8 cellular contexts compared by ENCODE assay signal in the genomic region with DNA sequence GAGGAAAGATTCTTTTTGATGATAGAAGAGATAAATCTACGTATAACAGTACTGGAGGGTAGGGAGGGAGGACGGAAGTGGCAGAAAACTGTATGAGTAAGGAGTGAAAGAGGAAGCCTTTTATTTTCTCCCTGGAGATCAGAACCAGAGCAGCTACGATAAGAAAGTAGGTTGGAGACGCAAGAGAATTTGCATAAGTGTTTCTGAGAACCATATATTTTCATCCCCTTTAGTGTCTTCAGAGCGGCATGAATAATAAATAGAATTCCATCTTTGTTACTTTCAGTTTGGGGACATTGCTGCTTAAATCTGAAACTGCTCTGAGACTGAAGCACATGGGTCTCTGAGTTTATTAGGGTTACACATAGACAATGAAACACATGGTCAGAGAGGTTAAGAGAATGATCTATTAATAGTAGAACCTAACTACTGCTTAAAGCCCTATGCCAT.
DNase-seq lines count a peak whose midpoint lies in the region; ATAC-seq and TF ChIP-seq lines count a peak whose summit lies in the region.

No MANE protein-coding gene starts in this region.

- CTCF ChIA-PET in GM10248 (lab: Yijun Ruan, JAX): interaction anchor here (0.9 to 1.9 kb wide), 3 partner anchors 15 to 66 kb away, joined by 3 to 5 read pairs (median 5); no protein-coding TSS in a partner anchor

- H3K27ac ChIP-seq in brain microvascular endothelial cell: peak overlapping the region; percentile 50
- no peak overlapping the region for H3K27ac ChIP-seq in gastrocnemius medialis
- no peak overlapping the region for H3K27ac ChIP-seq in right atrium auricular region

- DNase-seq in GM10248 (ENCODE audit: extremely low spot score) (peak; percentile 54), brain microvascular endothelial cell (no peak), NCI-H2081 treated with DMSO at 0.1 percent for 48 hours (lab: John Stamatoyannopoulos, UW) (no peak), gastrocnemius medialis (no peak), right atrium auricular region (ENCODE audit: low spot score) (no peak), NCI-H1092 treated with DMSO at 0.1 percent for 48 hours (lab: John Stamatoyannopoulos, UW) (no peak)

- no peak for TF ChIP-seq CTCF in GM10248 (IDR thresholded peaks at IDR 0.05; ENCODE audit: control extremely low read depth, extremely low read depth, low read depth, missing control alignments)
- no peak for TF ChIP-seq CTCF in brain microvascular endothelial cell (IDR thresholded peaks at IDR 0.05; ENCODE audit: low read depth, low read length, missing control alignments)
- no peak for TF ChIP-seq CTCF in gastrocnemius medialis (IDR thresholded peaks at IDR 0.05 in 4 of 5, conservative IDR thresholded peaks at IDR 0.05 in 1 of 5)
- TF ChIP-seq CTCF in right atrium auricular region (IDR thresholded peaks at IDR 0.05): no peak

- no peak for TF ChIP-seq POLR2A in gastrocnemius medialis (IDR thresholded peaks at IDR 0.05)

- intact Hi-C loops in gastrocnemius medialis (cut with DNase I; ENCODE audit: low total_unique reads): loop anchor here (5.0 kb wide), 1 partner anchor 532 kb away; no protein-coding TSS in a partner anchor

- no peak overlapping the region for H3K4me3 ChIP-seq in brain microvascular endothelial cell (ENCODE audit: low read depth, low read length)
- H3K4me3 ChIP-seq in gastrocnemius medialis: peak overlapping the region in 1 of 4 donors; percentile 1
- H3K4me3 ChIP-seq in right atrium auricular region: no peak overlapping the region

- in situ Hi-C loops in brain microvascular endothelial cell (cut with HindIII; ENCODE audit: low pct_ligation_motif_present, low sequenced_read_pairs): no loop called here
- in situ Hi-C loops in gastrocnemius medialis (cut with MboI; ENCODE audit: low sequenced_read_pairs in 4 of 4): no loop called here

- H3K4me1 ChIP-seq in gastrocnemius medialis (peaks cover 0 to 15% of the 10 kb centered on the region in 2 donors), right atrium auricular region (no peaks in the 10 kb centered on the region)

- H3K9me3 ChIP-seq in gastrocnemius medialis (no peaks in the 10 kb centered on the region), right atrium auricular region (no peaks in the 10 kb centered on the region)

- no peaks in the 10 kb centered on the region for H3K27me3 ChIP-seq in brain microvascular endothelial cell (replicated peaks)
- H3K27me3 ChIP-seq in gastrocnemius medialis: no peaks in the 10 kb centered on the region
- H3K27me3 ChIP-seq in right atrium auricular region: no peaks in the 10 kb centered on the region

- ATAC-seq in GM21367 (IDR thresholded peaks at IDR 0.05; ENCODE audit: unreplicated experiment) (peak; percentile 66), HG03565 (IDR thresholded peaks at IDR 0.05; ENCODE audit: unreplicated experiment) (peak; percentile 74), gastrocnemius medialis (no peak)

- POLR2A ChIA-PET in GM10248 (lab: Yijun Ruan, JAX): no interaction called here

- H3K36me3 ChIP-seq in brain microvascular endothelial cell (replicated peaks) (no peaks in the 10 kb centered on the region), gastrocnemius medialis (no peaks in the 10 kb centered on the region), right atrium auricular region (no peaks in the 10 kb centered on the region)

Comparison
In these comparisons a context has a peak if more than half of its experiments do, and no peak if none do; other contexts are left out.
1. ATAC-seq: peak in GM21367 (single experiment) and HG03565 (single experiment); none in gastrocnemius medialis (0 of 2).